ENCODE assay signal across 8 cellular contexts in genomic region chr1:235011599-235012435, GRCh38.
DNase-seq lines count a peak whose midpoint lies in the region; ATAC-seq and TF ChIP-seq lines count a peak whose summit lies in the region.

No MANE protein-coding gene starts in this region.

- H3K36me3 ChIP-seq in SJSA1 (no peaks in the 10 kb centered on the region), heart right ventricle (no peaks in the 10 kb centered on the region)

- peak overlapping the region; percentile 56 for H3K4me3 Mint-ChIP-seq in activated naive CD4-positive, alpha-beta T cell treated with anti-CD3 and anti-CD28 coated beads for 36 hours

- DNase-seq in AG04449 (ENCODE audit: low read depth, low spot score) (peak; percentile 100), SJSA1 (ENCODE audit: low read depth in 1 of 2, low spot score in 2 of 2) (peak; percentile 97 to 99), heart right ventricle (peak; percentile 45 to 72), NCI-H128 (lab: John Stamatoyannopoulos, UW; ENCODE audit: unreplicated experiment) (no peak)
- peak; percentile 99 for DNase-seq in activated naive CD4-positive, alpha-beta T cell treated with anti-CD3 and anti-CD28 coated beads for 36 hours
- peak; percentile 92 to 97 (median 93) for DNase-seq in stimulated activated CD4-positive, alpha-beta T cell treated with anti-CD3 and anti-CD28 coated beads, Interleukin-12 subunit alpha, Interleukin-12 subunit beta, amount 100 ng/mL, for 48 hours (ENCODE audit: low read depth in 2 of 3, low spot score in 1 of 3)

- peaks cover 31% of the 10 kb centered on the region for H3K4me1 ChIP-seq in SJSA1 (replicated peaks)
- H3K4me1 ChIP-seq in heart right ventricle = peaks cover 3 to 41% (median 17%) of the 10 kb centered on the region in 9 donors

- no peak for TF ChIP-seq CTCF in AG04449 (IDR thresholded peaks at IDR 0.05; ENCODE audit: insufficient read depth, low read length, missing control alignments)
- no peak for TF ChIP-seq CTCF in heart right ventricle (IDR thresholded peaks at IDR 0.05)

- H3K36me3 Mint-ChIP-seq in activated naive CD4-positive, alpha-beta T cell treated with anti-CD3 and anti-CD28 coated beads for 36 hours (ENCODE audit: low read depth) = peaks cover 7% of the 10 kb centered on the region

- no peaks in the 10 kb centered on the region for H3K27me3 Mint-ChIP-seq in activated naive CD4-positive, alpha-beta T cell treated with anti-CD3 and anti-CD28 coated beads for 36 hours (ENCODE audit: low read depth)

- no peak overlapping the region for H3K4me3 ChIP-seq in AG04449 (ENCODE audit: low read depth, low read length)
- no peak overlapping the region for H3K4me3 ChIP-seq in SJSA1
- peak overlapping the region in 1 of 10 donors; percentile 6 for H3K4me3 ChIP-seq in heart right ventricle

- peaks cover 89% of the 10 kb centered on the region for H3K4me1 Mint-ChIP-seq in activated naive CD4-positive, alpha-beta T cell treated with anti-CD3 and anti-CD28 coated beads for 36 hours (ENCODE audit: low read depth)

- CTCF ChIA-PET in AG04449 (lab: Yijun Ruan, JAX) = interaction anchor here (0.8 to 1.3 kb wide), 5 partner anchors 23 to 512 kb away, joined by 3 to 4 read pairs (median 3); no protein-coding TSS in a partner anchor
- CTCF ChIA-PET in activated naive CD4-positive, alpha-beta T cell treated with anti-CD3 and anti-CD28 coated beads for 36 hours (lab: Charles Lee) = interaction anchor here (0.5 to 1.8 kb wide), 14 partner anchors 19 to 530 kb away, joined by 3 to 8 read pairs (median 3); no protein-coding TSS in a partner anchor

- peak overlapping the region; percentile 70 for H3K27ac ChIP-seq in SJSA1
- H3K27ac ChIP-seq in heart right ventricle = peak overlapping the region in 9 of 10 donors; percentile 16 to 88 (median 62)

- no peaks in the 10 kb centered on the region for H3K27me3 ChIP-seq in SJSA1 (replicated peaks)
- no peaks in the 10 kb centered on the region for H3K27me3 ChIP-seq in heart right ventricle

- peak overlapping the region; percentile 94 for H3K27ac Mint-ChIP-seq in activated naive CD4-positive, alpha-beta T cell treated with anti-CD3 and anti-CD28 coated beads for 36 hours

- peaks cover 12% of the 10 kb centered on the region for H3K9me3 Mint-ChIP-seq in activated naive CD4-positive, alpha-beta T cell treated with anti-CD3 and anti-CD28 coated beads for 36 hours

- POLR2A ChIA-PET in AG04449 (lab: Yijun Ruan, JAX) = interaction anchor here (0.9 to 1.5 kb wide), 12 partner anchors 11 to 517 kb away, joined by 3 to 16 read pairs (median 4); partner anchors contain the start of gene IRF2BP2

- ATAC-seq in GM19023 (IDR thresholded peaks at IDR 0.05; ENCODE audit: unreplicated experiment) = peak; percentile 80
- ATAC-seq in HG03159 (IDR thresholded peaks at IDR 0.05; ENCODE audit: unreplicated experiment) = peak; percentile 81
- ATAC-seq in heart right ventricle = peak; percentile 68 to 94 (median 80)

- 62 to 68% methylated on average over 22 of the region's 22 CpGs for WGBS in heart right ventricle, 2 donors

- H3K9me3 ChIP-seq in SJSA1 (replicated peaks) (no peaks in the 10 kb centered on the region), heart right ventricle (peaks cover 0 to 11% (median 3%) of the 10 kb centered on the region in 11 donors)

- intact Hi-C loops in activated naive CD4-positive, alpha-beta T cell treated with anti-CD3 and anti-CD28 coated beads for 36 hours (cut with micrococcal nuclease) = loop anchor here (1.0 to 10.0 kb wide), 22 partner anchors 32 to 1273 kb away; partner anchors contain the start of genes ARID4B, COA6, ERO1B and GGPS1
- intact Hi-C loops in heart right ventricle (cut with DNase I) = loop anchor here in 4 of 10 donors (5.0 to 10.0 kb wide), 2 partner anchors 35 to 53 kb away; no protein-coding TSS in a partner anchor
